In the genomic region with DNA sequence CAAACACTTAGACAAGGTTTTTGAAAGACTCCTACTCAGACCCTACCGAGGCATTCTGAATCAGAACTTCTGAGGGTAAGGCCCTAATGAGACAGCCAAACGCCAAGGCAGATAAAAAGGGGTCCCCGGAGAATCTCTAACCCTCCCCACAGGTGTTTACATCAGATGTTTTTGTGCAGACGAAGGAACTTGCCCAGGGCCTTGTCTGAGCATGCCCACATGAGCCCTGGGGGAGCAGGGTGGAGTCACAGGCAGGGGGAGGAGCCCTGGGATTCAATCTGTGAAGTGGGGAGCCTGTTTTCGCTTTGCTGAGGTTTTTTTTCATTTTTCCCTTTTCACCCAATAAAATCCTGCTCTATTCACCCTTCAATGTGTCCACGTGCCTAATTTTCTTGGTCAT, we compare ENCODE assay signal across 8 cellular contexts.
A peak's percentile ranks its signal among the peaks of the same experiment; 100 is the strongest.
DNase-seq lines count a peak whose midpoint lies in the region; ATAC-seq lines count a peak whose summit lies in the region.

No MANE protein-coding gene starts in this region.

- no peaks in the 10 kb centered on the region for H3K27me3 Mint-ChIP-seq in central memory CD8-positive, alpha-beta T cell

- H3K36me3 Mint-ChIP-seq in central memory CD8-positive, alpha-beta T cell (ENCODE audit: insufficient read depth), result peaks cover 4% of the 10 kb centered on the region

- H3K4me1 Mint-ChIP-seq in central memory CD8-positive, alpha-beta T cell, result peaks cover 56% of the 10 kb centered on the region

- peak overlapping the region; percentile 72 for H3K4me3 Mint-ChIP-seq in central memory CD8-positive, alpha-beta T cell

- no peaks in the 10 kb centered on the region for H3K9me3 Mint-ChIP-seq in central memory CD8-positive, alpha-beta T cell

- peak overlapping the region; percentile 97 for H3K27ac Mint-ChIP-seq in central memory CD8-positive, alpha-beta T cell (ENCODE audit: low read depth)

- ATAC-seq in GM19351 (IDR thresholded peaks at IDR 0.05; ENCODE audit: unreplicated experiment) (peak; percentile 50), esophagus mucosa (no peak), GM18502 (IDR thresholded peaks at IDR 0.05; ENCODE audit: poor library complexity, unreplicated experiment) (no peak)
- peak; percentile 69 for ATAC-seq in central memory CD8-positive, alpha-beta T cell (replicated peaks; ENCODE audit: extremely low read depth, poor library complexity, severe bottlenecking)

- DNase-seq in UCSD-AML1 (lab: John Stamatoyannopoulos, UW; ENCODE audit: unreplicated experiment) (peak; percentile 19), NCI-H2081 treated with DMSO at 0.1 percent for 48 hours (lab: John Stamatoyannopoulos, UW) (no peak), DMS79 treated with DMSO at 0.1 percent for 48 hours (lab: John Stamatoyannopoulos, UW) (no peak)
- peak; percentile 44 to 52 for DNase-seq in central memory CD8-positive, alpha-beta T cell (ENCODE audit: low spot score in 2 of 2)
- DNase-seq in stimulated activated CD4-positive, alpha-beta T cell treated with anti-CD3 and anti-CD28 coated beads, Interleukin-1b, Interleukin-23, amount 100 ng/mL, for 1 hour (ENCODE audit: low read depth in 2 of 2), result peak; percentile 42 to 51

Comparison
In these comparisons a context has a peak if more than half of its experiments do, and no peak if none do; other contexts are left out.
1. ATAC-seq: peak in GM19351 (single experiment) and central memory CD8-positive, alpha-beta T cell (single experiment); none in esophagus mucosa (single experiment) and GM18502 (single experiment).
2. DNase-seq: peak in UCSD-AML1 (single experiment), central memory CD8-positive, alpha-beta T cell (2 of 2) and stimulated activated CD4-positive, alpha-beta T cell treated with anti-CD3 and anti-CD28 coated beads, Interleukin-1b, Interleukin-23, amount 100 ng/mL, for 1 hour (2 of 2); none in NCI-H2081 treated with DMSO at 0.1 percent for 48 hours (single experiment) and DMS79 treated with DMSO at 0.1 percent for 48 hours (single experiment).